16 cellular contexts compared by ENCODE assay signal in genomic region chr12:123917337-123917850, GRCh38. TPM values are rescaled to one million over a fixed set of nuclear protein-coding genes. Genes with fewer than 3 reads are reported as not detected.
DNase-seq lines count a peak whose midpoint lies in the region; ATAC-seq, FAIRE-seq and TF ChIP-seq lines count a peak whose summit lies in the region.
"Had no signal": no experiment of that assay in that cellular context is flagged by ENCODE, and none has a peak within 500 bp of the region (broad histone marks: within the 10 kb centered on the region; RNA-seq: fewer than 3 reads in every experiment).

No MANE protein-coding gene starts in this region.

- WGBS in K562 (ENCODE audit: insufficient coverage, low coverage, missing lambda C conversion rate) = 9% methylated on average over 16 of the region's 19 CpGs
- WGBS in neuronal stem cell (ENCODE audit: extremely low coverage in 2 of 2, insufficient read length in 2 of 2, insufficient replicate concordance in 1 of 2), 2 donors = no CpG with 5 or more reads among the region's 19 CpGs

- no peak overlapping the region for H4K8ac ChIP-seq in neuronal stem cell (ENCODE audit: low read depth, low read length)

- no peak for FAIRE-seq in K562 (lab: Jason Lieb, UNC)
- FAIRE-seq: GM18507 had no signal

- CTCF ChIA-PET in K562 (lab: Yijun Ruan, JAX; ENCODE audit: low intra/inter-chr PET ratio) = no interaction called here

- H3K9me1 ChIP-seq in K562 (ENCODE audit: control insufficient read depth, insufficient read depth, low read length) = no peaks in the 10 kb centered on the region

- no peak overlapping the region for H2BK15ac ChIP-seq in neuronal stem cell (ENCODE audit: low read length)

- in situ Hi-C loops in K562 (cut with MboI) = no loop called here

- no peak overlapping the region for H3K4ac ChIP-seq in neuronal stem cell (ENCODE audit: low read length)

- H3K14ac ChIP-seq in neuronal stem cell (ENCODE audit: low read length) = no peak overlapping the region

- POLR2A ChIA-PET in K562 (lab: Yijun Ruan, JAX) = no interaction called here

- H3K9me3 ChIP-seq in K562 (replicated peaks; ENCODE audit: control insufficient read depth, insufficient read depth, low read depth, low read length) = no peaks in the 10 kb centered on the region
- H3K9me3 ChIP-seq in neuronal stem cell (replicated peaks in 1 of 2; ENCODE audit: control insufficient read depth in 2 of 2, insufficient read depth in 1 of 2, low read depth in 1 of 2, low read length in 2 of 2) = no peaks in the 10 kb centered on the region
- H3K9me3 ChIP-seq: BLaER1 treated with 17β-estradiol and CSF1 and Interleukin-3, amounts not matched to agents 10 nM and 100 nM had no signal

- TF ChIP-seq RAD21 in K562 (CRISPR knock-in tag; conservative IDR thresholded peaks at IDR 0.05 in 1 of 2, IDR thresholded peaks at IDR 0.05 in 1 of 2) = no peak

- H3K4me3 ChIP-seq in K562 (no peak overlapping the region), neuronal stem cell (ENCODE audit: low read length in 2 of 2) (no peak overlapping the region)
- H3K4me3 ChIP-seq: BLaER1 treated with 17β-estradiol and CSF1 and Interleukin-3, amounts not matched to agents 10 nM and 100 nM; GM23248 had no signal

- H4K91ac ChIP-seq in neuronal stem cell (ENCODE audit: low read depth, low read length, poor library complexity) = no peak overlapping the region

- no TSS peak for BruUV-seq in K562 (replicated peaks; lab: Mats Ljungman, UMichigan)

- H3K4me2 ChIP-seq in K562 (ENCODE audit: insufficient read depth, low read length) (no peak overlapping the region), neuronal stem cell (ENCODE audit: insufficient read depth, low read length, poor library complexity, severe bottlenecking) (no peak overlapping the region)
- H3K4me2 ChIP-seq: BLaER1 treated with 17β-estradiol and CSF1 and Interleukin-3, amounts not matched to agents 10 nM and 100 nM had no signal

- H2AK5ac ChIP-seq in neuronal stem cell (ENCODE audit: low read depth, low read length) = no peak overlapping the region

- H3K27ac ChIP-seq in K562 (ENCODE audit: extremely low read depth, low read depth, low read length) = no peak overlapping the region
- H3K27ac ChIP-seq in neuronal stem cell (replicated peaks; ENCODE audit: low read length) = no peak overlapping the region
- H3K27ac ChIP-seq: BLaER1 treated with 17β-estradiol and CSF1 and Interleukin-3, amounts not matched to agents 10 nM and 100 nM; GM23248; HL-60 had no signal

- H2BK12ac ChIP-seq in neuronal stem cell (ENCODE audit: low read length) = no peak overlapping the region

- H3K9ac ChIP-seq in K562 (ENCODE audit: insufficient read depth in 1 of 2, low read depth in 2 of 2, low read length in 2 of 2) (no peak overlapping the region), neuronal stem cell (ENCODE audit: low read depth, low read length, poor library complexity) (no peak overlapping the region)
- H3K9ac ChIP-seq: BLaER1 treated with 17β-estradiol and CSF1 and Interleukin-3, amounts not matched to agents 10 nM and 100 nM; GM23248 had no signal

- H2BK120ac ChIP-seq in neuronal stem cell (ENCODE audit: low read depth, low read length) = no peak overlapping the region

- DNase-seq in Right ventricle myocardium inferior (ENCODE audit: missing footprints) (peak; percentile 37), left ventricle myocardium superior (no peak), K562 (ENCODE audit: extremely low read depth in 1 of 4, low spot score in 3 of 4) (no peak), neuronal stem cell (ENCODE audit: low spot score) (no peak), NCI-H1436 (lab: John Stamatoyannopoulos, UW) (no peak), cerebellum (ENCODE audit: low spot score) (no peak)
- DNase-seq: 8988T, ACHN, DMS 273 treated with DMSO at 0.1 percent for 48 hours, H9, KBM-7 had no signal

- no peak for TF ChIP-seq POLR2A in K562 (conservative IDR thresholded peaks at IDR 0.05)

- no peaks in the 10 kb centered on the region for H3K79me2 ChIP-seq in K562 (ENCODE audit: control insufficient read depth, insufficient read depth, low read length)

- H3K23ac ChIP-seq in neuronal stem cell (ENCODE audit: low read depth, low read length, poor library complexity) = peak overlapping the region; percentile 76

- no peak overlapping the region for H2AFZ ChIP-seq in K562 (ENCODE audit: low read depth, low read length)
- H2AFZ ChIP-seq in neuronal stem cell (ENCODE audit: low read length) = no peak overlapping the region
- H2AFZ ChIP-seq: GM23248 had no signal

- peaks cover 46 to 68% of the 10 kb centered on the region in 2 experiments for H3K27me3 ChIP-seq in K562 (ENCODE audit: control insufficient read depth in 2 of 2, insufficient read depth in 2 of 2, low read length in 2 of 2)
- H3K27me3 ChIP-seq in neuronal stem cell (ENCODE audit: control insufficient read depth in 3 of 3, insufficient read depth in 3 of 3, low read depth in 1 of 3, low read length in 3 of 3) = no peaks in the 10 kb centered on the region
- H3K27me3 ChIP-seq: BLaER1 treated with 17β-estradiol and CSF1 and Interleukin-3, amounts not matched to agents 10 nM and 100 nM had no signal

- no peak overlapping the region for H2BK5ac ChIP-seq in neuronal stem cell (ENCODE audit: low read length)

- no peaks in the 10 kb centered on the region for H3K36me3 ChIP-seq in K562 (ENCODE audit: control insufficient read depth, insufficient read depth, low read length)
- no peaks in the 10 kb centered on the region for H3K36me3 ChIP-seq in neuronal stem cell (replicated peaks in 1 of 2; ENCODE audit: control insufficient read depth in 2 of 2, insufficient read depth in 2 of 2, low read length in 2 of 2)

- intact Hi-C loops in Right ventricle myocardium inferior (cut with DNase I) = no loop called here
- intact Hi-C loops in left ventricle myocardium superior (cut with micrococcal nuclease) = no loop called here
- intact Hi-C loops in K562 (cut with micrococcal nuclease) = no loop called here

- no peak for TF ChIP-seq EP300 in K562 (IDR thresholded peaks at IDR 0.05; ENCODE audit: low read length)

- no peak for ATAC-seq in Right ventricle myocardium inferior
- ATAC-seq in left ventricle myocardium superior = no peak
- ATAC-seq in K562 = no peak
- no peak for ATAC-seq in GM18498 (IDR thresholded peaks at IDR 0.05; ENCODE audit: unreplicated experiment)

- H3K4me1 ChIP-seq in K562 (replicated peaks in 1 of 2; ENCODE audit: control insufficient read depth in 2 of 2, insufficient read depth in 2 of 2, low read length in 2 of 2) (peaks cover 5 to 9% of the 10 kb centered on the region in 2 experiments; a peak in 4 of 5 replicates), neuronal stem cell (ENCODE audit: control insufficient read depth in 2 of 2, insufficient read depth in 1 of 2, low read depth in 1 of 2, low read length in 2 of 2) (no peaks in the 10 kb centered on the region)

- no peak for TF ChIP-seq CTCF in K562 (IDR thresholded peaks at IDR 0.05 in 2 of 3, conservative IDR thresholded peaks at IDR 0.05 in 1 of 3; ENCODE audit: insufficient read depth in 2 of 3, low read depth in 1 of 3, low read length in 3 of 3)

- H4K20me1 ChIP-seq in K562 (replicated peaks; ENCODE audit: control insufficient read depth, insufficient read depth, low read length) = peaks cover 7% of the 10 kb centered on the region; the same call in 1 of the 2 replicates

- peak overlapping the region; percentile 15 for H3K18ac ChIP-seq in neuronal stem cell (ENCODE audit: low read length)

- no peaks in the 10 kb centered on the region for H3K79me1 ChIP-seq in neuronal stem cell (ENCODE audit: low read depth, low read length)

RNA-seq across cellular contexts. Expression of gene CCDC92, which starts 55.2 kb away (rescaled TPM):
- total RNA-seq in Right ventricle myocardium inferior (58.2 TPM), left ventricle myocardium superior (54.0 TPM), K562 (2014; rRNA removed) (1.4 TPM in 2 replicates), K562 (2014; rRNA removed; fragmentation: Illumina TruSeq; extraction: Trizol) (1.3 and 1.7 TPM in 2 replicates), K562 (2015; rRNA removed; fragmentation: Illumina TruSeq; extraction: Trizol) (1.5 and 2.1 TPM in 2 replicates), K562 (2021) (4.0 and 5.9 TPM in 2 replicates), cerebellum (35.4 TPM)
- 5.4 and 7.1 TPM in 2 replicates for total RNA-seq in K562 (2011; cell fraction: chromatin; rRNA removed; ENCODE audit: low replicate concordance)
- 4.5 and 5.0 TPM in 2 replicates for total RNA-seq in K562 (2011; cell fraction: nucleolus; rRNA removed)
- 4.6 and 7.2 TPM in 2 replicates for total RNA-seq in K562 (2011; cell fraction: nucleoplasm; rRNA removed)
- polyA plus RNA-seq in K562 (2011; rRNA removed) (2.6 and 6.8 TPM in 2 replicates), K562 (2014; fragmentation: Illumina TruSeq; extraction: Trizol) (2.6 and 3.6 TPM in 2 replicates), K562 (2014; fragmentation: Nextera tagmentation; extraction: Ambion mirVana) (under 1 TPM; 0.27 to 0.30 TPM), K562 (2014; rRNA removed) (3.1 and 3.4 TPM in 2 replicates)
- 2.4 and 6.8 TPM in 2 replicates for polyA plus RNA-seq in K562 (2011; cell fraction: cytosol; rRNA removed)
- 6.6 and 11.3 TPM in 2 replicates for polyA plus RNA-seq in K562 (2011; cell fraction: nucleus; rRNA removed)
- polyA plus RNA-seq in K562 (2012) = 4.0 and 11.0 TPM in 2 replicates
- polyA minus RNA-seq in K562 (2011; rRNA and poly(A)+ RNA removed) = 2.2 and 3.6 TPM in 2 replicates
- 2.2 and 5.6 TPM in 2 replicates for polyA minus RNA-seq in K562 (2011; cell fraction: cytosol; rRNA and poly(A)+ RNA removed)
- 3.8 and 8.9 TPM in 2 replicates for polyA minus RNA-seq in K562 (2011; cell fraction: nucleus; rRNA and poly(A)+ RNA removed)
- 34.1 TPM for polyA plus RNA-seq in neuronal stem cell (2013, experiment 1 of 2)
- polyA plus RNA-seq in neuronal stem cell (2013, experiment 2 of 2) = 32.6 TPM

RNA-seq across cellular contexts. Expression of gene ZNF664, which starts 55.6 kb away (rescaled TPM):
- total RNA-seq in Right ventricle myocardium inferior = 86.6 TPM
- total RNA-seq in left ventricle myocardium superior = 85.2 TPM
- 30.4 and 40.8 TPM in 2 replicates for total RNA-seq in K562 (2011; cell fraction: chromatin; rRNA removed; ENCODE audit: low replicate concordance)
- total RNA-seq in K562 (2011; cell fraction: nucleolus; rRNA removed) = 22.5 and 24.2 TPM in 2 replicates
- total RNA-seq in K562 (2011; cell fraction: nucleoplasm; rRNA removed) = 37.6 and 62.4 TPM in 2 replicates
- total RNA-seq in K562 (2014; rRNA removed) = 31.1 and 34.5 TPM in 2 replicates
- total RNA-seq in K562 (2014; rRNA removed; fragmentation: Illumina TruSeq; extraction: Trizol) = 69.9 and 73.6 TPM in 2 replicates
- 59.6 and 63.6 TPM in 2 replicates for total RNA-seq in K562 (2015; rRNA removed; fragmentation: Illumina TruSeq; extraction: Trizol)
- 75.5 and 82.5 TPM in 2 replicates for total RNA-seq in K562 (2021)
- 64.8 and 90.3 TPM in 2 replicates for polyA plus RNA-seq in K562 (2011; rRNA removed)
- polyA plus RNA-seq in K562 (2011; cell fraction: cytosol; rRNA removed) = 29.8 and 49.5 TPM in 2 replicates
- polyA plus RNA-seq in K562 (2011; cell fraction: nucleus; rRNA removed) = 44.5 and 52.5 TPM in 2 replicates
- 48.0 and 52.7 TPM in 2 replicates for polyA plus RNA-seq in K562 (2012)
- 78.3 and 101 TPM in 2 replicates for polyA plus RNA-seq in K562 (2014; fragmentation: Illumina TruSeq; extraction: Trizol)
- polyA plus RNA-seq in K562 (2014; fragmentation: Nextera tagmentation; extraction: Ambion mirVana) = 1 to 10 TPM; 3.3 to 6.3 TPM
- 59.1 and 59.4 TPM in 2 replicates for polyA plus RNA-seq in K562 (2014; rRNA removed)
- polyA minus RNA-seq in K562 (2011; rRNA and poly(A)+ RNA removed) = 46.6 and 47.8 TPM in 2 replicates
- polyA minus RNA-seq in K562 (2011; cell fraction: cytosol; rRNA and poly(A)+ RNA removed) = 26.5 and 29.5 TPM in 2 replicates
- polyA minus RNA-seq in K562 (2011; cell fraction: nucleus; rRNA and poly(A)+ RNA removed) = 28.0 and 52.0 TPM in 2 replicates
- polyA plus RNA-seq in neuronal stem cell (2013, experiment 1 of 2) = 130 TPM
- 131 TPM for polyA plus RNA-seq in neuronal stem cell (2013, experiment 2 of 2)
- total RNA-seq in cerebellum = 113 TPM
